Comparison of ENCODE assay signal across 1 cellular context in genomic region chr19:48450441-48450840, GRCh38.
TF ChIP-seq lines count a peak whose summit lies in the region.

No MANE protein-coding gene starts in this region.

TF ChIP-seq in HepG2, 621 proteins besides CTCF, POLR2A, EP300 and RAD21:
- TF ChIP-seq AGO2 (optimal IDR thresholded peaks at IDR 0.05; ENCODE audit: low read depth, low read length) (peak; percentile 33), CSRNP1 (CRISPR knock-in tag; IDR thresholded peaks at IDR 0.05) (no peak), RBFOX2 (IDR thresholded peaks at IDR 0.05; ENCODE audit: low read depth, low read length) (peak; percentile 36; the same call in 1 of the 2 replicates)
